ENCODE assay signal across 14 cellular contexts in the genomic region with DNA sequence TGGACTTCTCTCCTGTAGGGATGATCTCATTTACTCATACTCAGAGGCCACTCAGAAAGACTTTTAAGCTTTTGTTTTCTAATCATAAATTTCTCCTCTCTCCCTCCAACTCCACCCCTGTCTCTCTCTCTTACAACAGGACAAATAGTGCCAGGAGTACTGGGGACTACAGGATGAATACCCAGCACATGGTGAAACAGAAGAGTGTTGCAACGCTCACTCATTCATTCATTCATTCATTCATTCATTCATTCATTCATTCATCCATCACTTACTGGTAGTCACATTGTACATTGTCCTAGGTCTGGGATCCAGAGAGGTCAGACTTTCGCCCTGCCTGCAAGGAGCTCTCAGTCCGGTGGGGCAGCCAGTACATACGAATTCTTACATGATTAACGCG.
DNase-seq lines count a peak whose midpoint lies in the region; ATAC-seq, FAIRE-seq and TF ChIP-seq lines count a peak whose summit lies in the region.
"Had no signal": no experiment of that assay in that cellular context is flagged by ENCODE, and none has a peak within 500 bp of the region (broad histone marks: within the 10 kb centered on the region; RNA-seq: fewer than 3 reads in every experiment).

No MANE protein-coding gene starts in this region.

- H3K79me2 ChIP-seq in K562 (ENCODE audit: control insufficient read depth, insufficient read depth, low read length): no peaks in the 10 kb centered on the region

- no peak overlapping the region for H4K5ac ChIP-seq in IMR-90 (ENCODE audit: low read depth, low read length)

- no peak overlapping the region for H3K18ac ChIP-seq in IMR-90 (ENCODE audit: low read depth, low read length)

- H3K36me3 ChIP-seq in IMR-90 (ENCODE audit: control insufficient read depth, insufficient read depth, low read length) (no peaks in the 10 kb centered on the region; the same call in 1 of the 2 replicates), K562 (ENCODE audit: control insufficient read depth, insufficient read depth, low read length) (no peaks in the 10 kb centered on the region)

- H3K9me1 ChIP-seq in IMR-90 (ENCODE audit: insufficient read depth, low read length) (peaks cover 5% of the 10 kb centered on the region), K562 (ENCODE audit: control insufficient read depth, insufficient read depth, low read length) (no peaks in the 10 kb centered on the region)

- ATAC-seq in IMR-90 (ENCODE audit: low read depth) (no peak), K562 (no peak)

- intact Hi-C loops in IMR-90 (cut with micrococcal nuclease) (loop anchor here (10.0 kb wide), 1 partner anchor 272 kb away; no protein-coding TSS in a partner anchor), K562 (cut with micrococcal nuclease) (no loop called here)

- H3K14ac ChIP-seq in IMR-90 (replicated peaks; ENCODE audit: low read depth, low read length): no peak overlapping the region

- no peaks in the 10 kb centered on the region for H3K27me3 ChIP-seq in IMR-90 (ENCODE audit: control insufficient read depth, insufficient read depth, low read length)
- peaks cover 10 to 68% of the 10 kb centered on the region in 2 experiments; a peak in 4 of 5 replicates for H3K27me3 ChIP-seq in K562 (ENCODE audit: control insufficient read depth in 2 of 2, insufficient read depth in 2 of 2, low read length in 2 of 2)

- 0 out of 2 replicates have a peak overlapping the region, but pooled peaks have one; percentile 25 for H2AK5ac ChIP-seq in IMR-90 (ENCODE audit: low read depth, low read length)

- peaks cover 0 to 3% of the 10 kb centered on the region in 2 experiments; a peak in 2 of 4 replicates for H3K79me1 ChIP-seq in IMR-90 (ENCODE audit: low read depth in 1 of 2, low read length in 2 of 2)

- no peak overlapping the region; the same call in 1 of the 2 replicates for H2BK20ac ChIP-seq in IMR-90 (ENCODE audit: low read depth, low read length)

- H2AK9ac ChIP-seq in IMR-90 (replicated peaks; ENCODE audit: low read depth, low read length, poor library complexity): no peak overlapping the region

- no peak overlapping the region for H2BK15ac ChIP-seq in IMR-90 (ENCODE audit: low read depth, low read length)

- H3K4me1 ChIP-seq in IMR-90 (ENCODE audit: control insufficient read depth, insufficient read depth, low read length) (peaks cover 14% of the 10 kb centered on the region), K562 (replicated peaks in 1 of 2; ENCODE audit: control insufficient read depth in 2 of 2, insufficient read depth in 2 of 2, low read length in 2 of 2) (no peaks in the 10 kb centered on the region)

- H4K8ac ChIP-seq in IMR-90 (ENCODE audit: low read depth in 2 of 2, low read length in 2 of 2): no peak overlapping the region

- TF ChIP-seq EP300 in K562 (IDR thresholded peaks at IDR 0.05; ENCODE audit: low read length): no peak

- dilution Hi-C loops in IMR-90 (cut with HindIII; ENCODE audit: low sequenced_read_pairs, unreplicated experiment): no loop called here

- WGBS in IMR-90 (ENCODE audit: extremely low coverage in 2 of 2, insufficient read length in 1 of 2), 2 experiments: 100% methylated on average over 3 of the region's 6 CpGs; no CpG with 5 or more reads in 1 of the 2 experiments
- WGBS in K562 (ENCODE audit: insufficient coverage, low coverage, missing lambda C conversion rate): 3% methylated on average over 6 of the region's 6 CpGs

- no peak for TF ChIP-seq CTCF in IMR-90 (conservative IDR thresholded peaks at IDR 0.05; ENCODE audit: low read depth, low read length)
- no peak for TF ChIP-seq CTCF in K562 (IDR thresholded peaks at IDR 0.05 in 2 of 3, conservative IDR thresholded peaks at IDR 0.05 in 1 of 3; ENCODE audit: insufficient read depth in 2 of 3, low read depth in 1 of 3, low read length in 3 of 3)

- no peak overlapping the region for H3K56ac ChIP-seq in IMR-90 (ENCODE audit: extremely low read depth, insufficient read depth, low read length)

- TF ChIP-seq POLR2A in IMR-90 (IDR thresholded peaks at IDR 0.05; ENCODE audit: low read depth, low read length) (no peak), K562 (conservative IDR thresholded peaks at IDR 0.05) (no peak)

- no peak for FAIRE-seq in K562 (lab: Jason Lieb, UNC)
- FAIRE-seq: GM12892 had no signal

- no peak overlapping the region for H2BK120ac ChIP-seq in IMR-90 (ENCODE audit: low read depth, low read length)

- H3K9me3 Mint-ChIP-seq in activated naive CD4-positive, alpha-beta T cell treated with anti-CD3 and anti-CD28 coated beads, Interleukin-2, amount 10 ng/mL, durations not matched to agents 7 days and 5 days: no peaks in the 10 kb centered on the region
- H3K9me3 Mint-ChIP-seq: CD4-positive, alpha-beta memory T cell had no signal

- H3K4me2 ChIP-seq in IMR-90 (ENCODE audit: low read depth, low read length): no peak overlapping the region
- no peak overlapping the region for H3K4me2 ChIP-seq in K562 (ENCODE audit: insufficient read depth, low read length)

- H3K4me3 ChIP-seq in IMR-90 (ENCODE audit: insufficient read depth, low read depth, low read length): no peak overlapping the region
- no peak overlapping the region for H3K4me3 ChIP-seq in K562

- peaks cover 63% of the 10 kb centered on the region for H3K27me3 Mint-ChIP-seq in activated naive CD4-positive, alpha-beta T cell treated with anti-CD3 and anti-CD28 coated beads, Interleukin-2, amount 10 ng/mL, durations not matched to agents 7 days and 5 days

- H2AFZ ChIP-seq in IMR-90 (replicated peaks; ENCODE audit: low read length, poor library complexity) (no peak overlapping the region), K562 (ENCODE audit: low read depth, low read length) (no peak overlapping the region)

- TF ChIP-seq RAD21 in IMR-90 (IDR thresholded peaks at IDR 0.05; ENCODE audit: low read length) (no peak), K562 (CRISPR knock-in tag; conservative IDR thresholded peaks at IDR 0.05 in 1 of 2, IDR thresholded peaks at IDR 0.05 in 1 of 2) (no peak)

- no peak overlapping the region for H3K23ac ChIP-seq in IMR-90 (ENCODE audit: low read depth, low read length)

- no peak overlapping the region for H4K91ac ChIP-seq in IMR-90 (ENCODE audit: insufficient read depth, low read depth, low read length)

- H3K4ac ChIP-seq in IMR-90 (ENCODE audit: low read depth, low read length): no peak overlapping the region; the same call in 1 of the 2 replicates

- in situ Hi-C loops in IMR-90 (cut with MboI; ENCODE audit: low sequenced_read_pairs): no loop called here
- in situ Hi-C loops in K562 (cut with MboI): no loop called here

- CTCF ChIA-PET in IMR-90 (lab: Yijun Ruan, JAX) (interaction anchor here (0.5 kb wide), 1 partner anchor 454 kb away, joined by 3 read pairs; no protein-coding TSS in a partner anchor), K562 (lab: Yijun Ruan, JAX; ENCODE audit: low intra/inter-chr PET ratio) (no interaction called here)
- CTCF ChIA-PET in activated naive CD4-positive, alpha-beta T cell treated with anti-CD3 and anti-CD28 coated beads, Interleukin-2, amount 10 ng/mL, durations not matched to agents 7 days and 5 days (lab: Charles Lee): no interaction called here

- H3K9ac ChIP-seq in IMR-90 (ENCODE audit: low read depth, low read length) (no peak overlapping the region), K562 (ENCODE audit: insufficient read depth in 1 of 2, low read depth in 2 of 2, low read length in 2 of 2) (no peak overlapping the region)

- no peak overlapping the region for H3K27ac Mint-ChIP-seq in activated naive CD4-positive, alpha-beta T cell treated with anti-CD3 and anti-CD28 coated beads, Interleukin-2, amount 10 ng/mL, durations not matched to agents 7 days and 5 days
- H3K27ac Mint-ChIP-seq: CD4-positive, alpha-beta memory T cell had no signal

- POLR2A ChIA-PET in IMR-90 (lab: Charles Lee; ENCODE audit: unreplicated experiment): no interaction called here
- POLR2A ChIA-PET in K562 (lab: Yijun Ruan, JAX): no interaction called here

- H2BK5ac ChIP-seq in IMR-90 (ENCODE audit: low read depth, low read length, poor library complexity, severe bottlenecking): no peak overlapping the region

- H3K27ac ChIP-seq in IMR-90 (ENCODE audit: insufficient read depth, low read length) (no peak overlapping the region), K562 (ENCODE audit: extremely low read depth, low read depth, low read length) (no peak overlapping the region)

- H3K4me1 Mint-ChIP-seq in activated naive CD4-positive, alpha-beta T cell treated with anti-CD3 and anti-CD28 coated beads, Interleukin-2, amount 10 ng/mL, durations not matched to agents 7 days and 5 days: peaks cover 3% of the 10 kb centered on the region
- H3K4me1 Mint-ChIP-seq: CD4-positive, alpha-beta memory T cell had no signal

- no peaks in the 10 kb centered on the region for H3K36me3 Mint-ChIP-seq in activated naive CD4-positive, alpha-beta T cell treated with anti-CD3 and anti-CD28 coated beads, Interleukin-2, amount 10 ng/mL, durations not matched to agents 7 days and 5 days
- H3K36me3 Mint-ChIP-seq: CD4-positive, alpha-beta memory T cell had no signal

- DNase-seq in IMR-90 (peak; percentile 3), K562 (ENCODE audit: extremely low read depth in 1 of 4, low spot score in 3 of 4) (no peak), left kidney (ENCODE audit: low read depth, low spot score) (peak; percentile 41), DMS153 (lab: John Stamatoyannopoulos, UW) (no peak), kidney tubule cell (ENCODE audit: low spot score) (no peak)
- no peak for DNase-seq in activated naive CD4-positive, alpha-beta T cell treated with anti-CD3 and anti-CD28 coated beads, Interleukin-2, amount 10 ng/mL, durations not matched to agents 7 days and 5 days
- DNase-seq: C1 segment of cervical spinal cord; CD4-positive, alpha-beta memory T cell; COR-L47; DMS79; GF-D8; GOT3; HCEC 1CT had no signal

- H3K4me3 Mint-ChIP-seq in activated naive CD4-positive, alpha-beta T cell treated with anti-CD3 and anti-CD28 coated beads, Interleukin-2, amount 10 ng/mL, durations not matched to agents 7 days and 5 days: no peak overlapping the region
- H3K4me3 Mint-ChIP-seq: CD4-positive, alpha-beta memory T cell had no signal

- no peaks in the 10 kb centered on the region for H3K9me3 ChIP-seq in IMR-90 (ENCODE audit: control insufficient read depth, insufficient read depth, low read length)
- H3K9me3 ChIP-seq in K562 (replicated peaks; ENCODE audit: control insufficient read depth, insufficient read depth, low read depth, low read length): no peaks in the 10 kb centered on the region

- H4K20me1 ChIP-seq in IMR-90 (ENCODE audit: insufficient read depth, low read length) (peaks cover 10% of the 10 kb centered on the region), K562 (replicated peaks; ENCODE audit: control insufficient read depth, insufficient read depth, low read length) (no peaks in the 10 kb centered on the region)

- BruUV-seq in IMR-90 (replicated peaks; lab: Mats Ljungman, UMichigan) (no TSS peak), K562 (replicated peaks; lab: Mats Ljungman, UMichigan) (no TSS peak)

TF ChIP-seq in IMR-90, 13 proteins besides CTCF, POLR2A, EP300 and RAD21 (continues in another document):
- TF ChIP-seq CEBPB (IDR thresholded peaks at IDR 0.05; ENCODE audit: low read depth, low read length) (no peak), MAZ (IDR thresholded peaks at IDR 0.05; ENCODE audit: borderline replicate concordance, low read depth, low read length) (no peak)

Comparison
In these comparisons a context has a peak if more than half of its experiments do, and no peak if none do; other contexts are left out.
1. DNase-seq: peak in IMR-90 (single experiment) and left kidney (single experiment); none in K562 (0 of 4), DMS153 (single experiment), kidney tubule cell (single experiment) and activated naive CD4-positive, alpha-beta T cell treated with anti-CD3 and anti-CD28 coated beads, Interleukin-2, amount 10 ng/mL, durations not matched to agents 7 days and 5 days (single experiment).